14 cellular contexts compared by ENCODE assay signal in genomic region chr2:224958873-224959272, GRCh38.
DNase-seq lines count a peak whose midpoint lies in the region; ATAC-seq and TF ChIP-seq lines count a peak whose summit lies in the region.
"Had no signal": no experiment of that assay in that cellular context is flagged by ENCODE, and none has a peak within 500 bp of the region (broad histone marks: within the 10 kb centered on the region; RNA-seq: fewer than 3 reads in every experiment).

No MANE protein-coding gene starts in this region.

- DNase-seq in stimulated activated naive CD8-positive, alpha-beta T cell treated with anti-CD3 and anti-CD28 coated beads, Interleukin-15, Interleukin-2, amounts not matched to agents 100 U/mL and 50 U/mL, for 24 hours, result no peak
- peak; percentile 17 for DNase-seq in midbrain (lab: John Stamatoyannopoulos, UW)
- DNase-seq in HT-29 (ENCODE audit: low spot score), result no peak
- no peak for DNase-seq in OCI-M2 (lab: John Stamatoyannopoulos, UW; ENCODE audit: unreplicated experiment)
- no peak for DNase-seq in NCI-H2196 (lab: John Stamatoyannopoulos, UW; ENCODE audit: unreplicated experiment)
- DNase-seq in DMS114 treated with DMSO at 0.1 percent for 48 hours (lab: John Stamatoyannopoulos, UW; ENCODE audit: unreplicated experiment), result no peak
- DNase-seq: activated CD8-positive, alpha-beta memory T cell treated with anti-CD3 and anti-CD28 coated beads, Interleukin-2, amount 50 U/mL, for 48 hours; body of pancreas; heart left ventricle; NCI-H2171 treated with DMSO at 0.1 percent for 48 hours had no signal

- H3K9me3 Mint-ChIP-seq in stimulated activated naive CD8-positive, alpha-beta T cell treated with anti-CD3 and anti-CD28 coated beads, Interleukin-15, Interleukin-2, amounts not matched to agents 100 ng/mL and 50 ng/mL, for 24 hours, result no peaks in the 10 kb centered on the region
- H3K9me3 Mint-ChIP-seq: stimulated activated effector memory CD8-positive, alpha-beta T cell treated with anti-CD3 and anti-CD28 coated beads, Interleukin-12 subunit alpha, Interleukin-12 subunit beta, amount 100 ng/mL, for 72 hours had no signal

- no peak overlapping the region for H3K4me3 Mint-ChIP-seq in stimulated activated naive CD8-positive, alpha-beta T cell treated with anti-CD3 and anti-CD28 coated beads, Interleukin-15, Interleukin-2, amounts not matched to agents 100 ng/mL and 50 ng/mL, for 24 hours
- H3K4me3 Mint-ChIP-seq: stimulated activated effector memory CD8-positive, alpha-beta T cell treated with anti-CD3 and anti-CD28 coated beads, Interleukin-12 subunit alpha, Interleukin-12 subunit beta, amount 100 ng/mL, for 72 hours had no signal

- H3K36me3 Mint-ChIP-seq in stimulated activated naive CD8-positive, alpha-beta T cell treated with anti-CD3 and anti-CD28 coated beads, Interleukin-15, Interleukin-2, amounts not matched to agents 100 ng/mL and 50 ng/mL, for 24 hours (ENCODE audit: low read depth), result peaks cover 22% of the 10 kb centered on the region
- H3K36me3 Mint-ChIP-seq: stimulated activated effector memory CD8-positive, alpha-beta T cell treated with anti-CD3 and anti-CD28 coated beads, Interleukin-12 subunit alpha, Interleukin-12 subunit beta, amount 100 ng/mL, for 72 hours had no signal

- H3K27ac ChIP-seq in VCaP, result peak overlapping the region; percentile 14; the same call in 1 of the 2 replicates
- H3K27ac ChIP-seq: body of pancreas, prostate gland had no signal

- H3K27ac Mint-ChIP-seq in stimulated activated naive CD8-positive, alpha-beta T cell treated with anti-CD3 and anti-CD28 coated beads, Interleukin-15, Interleukin-2, amounts not matched to agents 100 ng/mL and 50 ng/mL, for 24 hours, result peak overlapping the region; percentile 63

- no peak for ATAC-seq in stimulated activated naive CD8-positive, alpha-beta T cell treated with anti-CD3 and anti-CD28 coated beads, Interleukin-15, Interleukin-2, amounts not matched to agents 100 U/mL and 50 U/mL, for 24 hours
- ATAC-seq: body of pancreas; heart left ventricle; stimulated activated effector memory CD8-positive, alpha-beta T cell treated with anti-CD3 and anti-CD28 coated beads, Interleukin-12 subunit alpha, Interleukin-12 subunit beta, amount 100 ng/mL, for 72 hours had no signal

- no peak for TF ChIP-seq CTCF in VCaP (conservative IDR thresholded peaks at IDR 0.05)

- peaks cover 87% of the 10 kb centered on the region for H3K4me1 Mint-ChIP-seq in stimulated activated naive CD8-positive, alpha-beta T cell treated with anti-CD3 and anti-CD28 coated beads, Interleukin-15, Interleukin-2, amounts not matched to agents 100 ng/mL and 50 ng/mL, for 24 hours (ENCODE audit: low read depth)

- H3K27me3 Mint-ChIP-seq in stimulated activated naive CD8-positive, alpha-beta T cell treated with anti-CD3 and anti-CD28 coated beads, Interleukin-15, Interleukin-2, amounts not matched to agents 100 ng/mL and 50 ng/mL, for 24 hours, result no peaks in the 10 kb centered on the region
